Comparison of ENCODE assay signal across 31 cellular contexts in the genomic region with DNA sequence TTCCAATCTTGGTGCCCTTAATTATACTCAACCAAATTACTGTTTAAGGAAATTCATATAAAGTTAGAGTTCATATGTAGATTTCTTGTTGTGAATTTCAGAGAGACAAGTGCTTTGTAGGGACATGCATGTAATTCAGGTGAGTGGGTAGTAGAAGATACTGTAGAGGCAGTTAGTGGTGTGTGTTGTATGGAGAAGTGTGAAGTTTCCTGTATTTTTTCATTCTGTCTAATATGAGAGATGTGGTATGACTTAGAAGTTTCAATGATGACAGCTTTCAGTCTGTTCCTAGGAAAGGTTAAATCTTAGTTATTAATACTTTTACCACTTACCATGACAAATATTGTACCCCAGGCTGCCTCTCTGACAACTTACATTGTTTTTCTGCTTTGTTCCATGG.
"Had no signal": no experiment of that assay in that cellular context is flagged by ENCODE, and none has a peak within 500 bp of the region (broad histone marks: within the 10 kb centered on the region; RNA-seq: fewer than 3 reads in every experiment).

No MANE protein-coding gene starts in this region.

- H3K36me3 ChIP-seq: ovary, right lobe of liver, sigmoid colon, suprapubic skin, tibial artery, transverse colon, vagina had no signal

- H3K4me1 Mint-ChIP-seq: naive thymus-derived CD8-positive, alpha-beta T cell; stimulated activated memory B cell treated with anti-CD40 and anti-IgM and Interleukin-4, amounts not matched to agents 10 μg/mL and 1 μg/mL and 100 μg/mL, for 72 hours had no signal

- H3K27me3 ChIP-seq: ovary, right lobe of liver, sigmoid colon, suprapubic skin, testis, tibial artery, transverse colon, vagina had no signal

- H3K27ac Mint-ChIP-seq: naive thymus-derived CD8-positive, alpha-beta T cell; natural killer cell treated with Interleukin-12 subunit alpha and Interleukin-12 subunit beta and Interleukin-15 and Interleukin-18, amount 100 ng/mL, for 72 hours; nephron progenitor cell; progenitor cell of endocrine pancreas; stimulated activated memory B cell treated with anti-CD40 and anti-IgM and Interleukin-4, amounts not matched to agents 10 μg/mL and 1 μg/mL and 100 μg/mL, for 72 hours; stimulated activated naive CD8-positive, alpha-beta T cell treated with anti-CD3 and anti-CD28 coated beads, Interleukin-15, amount 100 ng/mL, for 72 hours; type B pancreatic cell had no signal

- H3K27me3 Mint-ChIP-seq: natural killer cell treated with Interleukin-12 subunit alpha and Interleukin-12 subunit beta and Interleukin-15 and Interleukin-18, amount 100 ng/mL, for 72 hours; progenitor cell of endocrine pancreas; stimulated activated memory B cell treated with anti-CD40 and anti-IgM and Interleukin-4, amounts not matched to agents 10 μg/mL and 1 μg/mL and 100 μg/mL, for 72 hours; stimulated activated naive CD8-positive, alpha-beta T cell treated with anti-CD3 and anti-CD28 coated beads, Interleukin-15, amount 100 ng/mL, for 72 hours; type B pancreatic cell had no signal

- H3K4me3 ChIP-seq: ovary, psoas muscle, right lobe of liver, sigmoid colon, suprapubic skin, testis, tibial artery, transverse colon, vagina had no signal

- H3K36me3 Mint-ChIP-seq: naive thymus-derived CD8-positive, alpha-beta T cell; natural killer cell treated with Interleukin-12 subunit alpha and Interleukin-12 subunit beta and Interleukin-15 and Interleukin-18, amount 100 ng/mL, for 72 hours; stimulated activated memory B cell treated with anti-CD40 and anti-IgM and Interleukin-4, amounts not matched to agents 10 μg/mL and 1 μg/mL and 100 μg/mL, for 72 hours; type B pancreatic cell had no signal

- DNase-seq: naive thymus-derived CD8-positive, alpha-beta T cell; nephron progenitor cell; occipital lobe; ovary; posterior cingulate gyrus; psoas muscle; right cardiac atrium; right lobe of liver; sigmoid colon; small intestine; stimulated activated CD4-positive, alpha-beta T cell treated with anti-CD3 and anti-CD28 coated beads, Interleukin-12 subunit alpha, Interleukin-12 subunit beta, amount 100 ng/mL, for 4 hours; stimulated activated CD4-positive, alpha-beta T cell treated with anti-CD3 and anti-CD28 coated beads, Interleukin-1b, Interleukin-23, amount 100 ng/mL, for 48 hours; stimulated activated CD4-positive, alpha-beta T cell treated with anti-CD3 and anti-CD28 coated beads, Interleukin-4, amount 100 ng/mL, for 1 hour; stimulated activated CD4-positive, alpha-beta T cell treated with anti-CD3 and anti-CD28 coated beads, Interleukin-4, amount 100 ng/mL, for 4 hours; stimulated activated CD8-positive, alpha-beta memory T cell treated with anti-CD3 and anti-CD28 coated beads, Interleukin-4, amount 100 ng/mL, for 48 hours; stimulated activated naive CD4-positive, alpha-beta T cell; stimulated activated naive CD8-positive, alpha-beta T cell treated with anti-CD3 and anti-CD28 coated beads, Interleukin-15, amount 100 ng/mL, for 72 hours; stimulated activated naive CD8-positive, alpha-beta T cell treated with anti-CD3 and anti-CD28 coated beads, Interleukin-15, Interleukin-2, amounts not matched to agents 100 U/mL and 50 U/mL, for 24 hours; substantia nigra; testis; tibial artery; transverse colon had no signal

- H3K9me3 ChIP-seq: ovary, psoas muscle, right lobe of liver, sigmoid colon, suprapubic skin, testis, tibial artery, transverse colon, vagina had no signal

- H3K79me2 ChIP-seq: parathyroid adenoma had no signal

- H3K27ac ChIP-seq: ovary, parathyroid adenoma, psoas muscle, right lobe of liver, sigmoid colon, suprapubic skin, testis, tibial artery, transverse colon, vagina had no signal

- FAIRE-seq: small intestine, urothelium cell line had no signal

- H2AFZ ChIP-seq: parathyroid adenoma had no signal

- H3K9ac ChIP-seq: parathyroid adenoma had no signal

- H3K4me3 Mint-ChIP-seq: naive thymus-derived CD8-positive, alpha-beta T cell; natural killer cell treated with Interleukin-12 subunit alpha and Interleukin-12 subunit beta and Interleukin-15 and Interleukin-18, amount 100 ng/mL, for 72 hours; nephron progenitor cell; neural crest cell; stimulated activated memory B cell treated with anti-CD40 and anti-IgM and Interleukin-4, amounts not matched to agents 10 μg/mL and 1 μg/mL and 100 μg/mL, for 72 hours; stimulated activated naive CD8-positive, alpha-beta T cell treated with anti-CD3 and anti-CD28 coated beads, Interleukin-15, amount 100 ng/mL, for 72 hours; type B pancreatic cell had no signal

- ATAC-seq: naive thymus-derived CD8-positive, alpha-beta T cell; natural killer cell treated with Interleukin-12 subunit alpha and Interleukin-12 subunit beta and Interleukin-15 and Interleukin-18, amount 100 ng/mL, for 72 hours; psoas muscle; right cardiac atrium; right lobe of liver; stimulated activated memory B cell treated with anti-CD40 and anti-IgM and Interleukin-4, amounts not matched to agents 10 μg/mL and 1 μg/mL and 100 μg/mL, for 72 hours; stimulated activated naive CD8-positive, alpha-beta T cell treated with anti-CD3 and anti-CD28 coated beads, Interleukin-15, amount 100 ng/mL, for 72 hours; stimulated activated naive CD8-positive, alpha-beta T cell treated with anti-CD3 and anti-CD28 coated beads, Interleukin-15, Interleukin-2, amounts not matched to agents 100 U/mL and 50 U/mL, for 24 hours had no signal

- H3K4me1 ChIP-seq: parathyroid adenoma, psoas muscle, right lobe of liver, suprapubic skin, testis, tibial artery, transverse colon, vagina had no signal
